1 cellular context compared by ENCODE assay signal in the genomic region with DNA sequence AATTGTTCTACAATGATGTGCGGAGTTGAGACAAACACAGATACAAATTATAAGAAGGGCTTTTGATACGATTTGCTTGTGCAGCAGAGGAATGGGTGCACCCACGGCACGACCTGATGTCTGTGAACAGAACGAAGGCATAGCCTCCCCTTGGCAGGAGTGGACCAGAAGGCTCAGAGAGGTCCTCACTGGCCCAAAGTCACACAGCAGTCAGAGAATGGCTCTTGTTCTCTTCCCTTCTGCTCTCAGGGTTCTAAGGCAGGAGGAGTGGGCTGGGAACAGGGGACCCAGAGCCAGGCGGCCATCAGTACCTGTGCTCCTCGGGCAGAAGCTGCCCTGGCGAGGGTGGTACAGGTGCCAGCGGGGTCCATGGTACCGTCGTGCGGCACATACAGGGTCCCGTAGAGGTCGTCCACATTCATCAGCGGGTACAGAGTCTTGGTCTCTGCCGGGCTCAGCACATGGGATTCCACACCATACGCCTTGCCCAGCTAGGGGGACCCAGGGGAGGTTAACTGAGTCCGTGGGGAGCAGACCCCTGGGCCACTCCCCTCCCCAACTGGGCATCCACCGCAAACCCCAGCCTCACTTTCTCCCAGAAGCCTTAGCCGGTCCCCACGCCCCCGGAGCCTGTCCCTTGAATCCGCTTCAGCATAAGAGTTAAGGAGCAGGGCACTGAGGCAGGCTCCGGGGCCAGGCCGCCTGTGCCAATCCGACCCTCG.
TF ChIP-seq lines count a peak whose summit lies in the region.

No MANE protein-coding gene starts in this region.

TF ChIP-seq in H1, 55 proteins besides CTCF, POLR2A, EP300 and RAD21:
- TF ChIP-seq SP2 (IDR thresholded peaks at IDR 0.05; ENCODE audit: low read length) = no peak
- TF ChIP-seq BACH1 (IDR thresholded peaks at IDR 0.05; ENCODE audit: low read length) = no peak
- TF ChIP-seq CHD2 (IDR thresholded peaks at IDR 0.05; ENCODE audit: low read length) = no peak
- no peak for TF ChIP-seq RBBP5 (IDR thresholded peaks at IDR 0.05; ENCODE audit: borderline replicate concordance, low read depth, low read length)
- TF ChIP-seq NRF1 (IDR thresholded peaks at IDR 0.05; ENCODE audit: low read depth, low read length) = no peak
- TF ChIP-seq SIX5 (IDR thresholded peaks at IDR 0.05; ENCODE audit: low read depth, low read length) = no peak
- no peak for TF ChIP-seq ATF2 (IDR thresholded peaks at IDR 0.05; ENCODE audit: low read length)
- TF ChIP-seq, protein P1, sequence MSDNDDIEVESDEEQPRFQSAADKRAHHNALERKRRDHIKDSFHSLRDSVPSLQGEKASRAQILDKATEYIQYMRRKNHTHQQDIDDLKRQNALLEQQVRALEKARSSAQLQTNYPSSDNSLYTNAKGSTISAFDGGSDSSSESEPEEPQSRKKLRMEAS (IDR thresholded peaks at IDR 0.05) = no peak
- TF ChIP-seq RFX5 (IDR thresholded peaks at IDR 0.05; ENCODE audit: borderline replicate concordance, low read depth, low read length) = no peak
- no peak for TF ChIP-seq CREB1 (IDR thresholded peaks at IDR 0.05)
